1 cellular context compared by ENCODE assay signal in the genomic region with DNA sequence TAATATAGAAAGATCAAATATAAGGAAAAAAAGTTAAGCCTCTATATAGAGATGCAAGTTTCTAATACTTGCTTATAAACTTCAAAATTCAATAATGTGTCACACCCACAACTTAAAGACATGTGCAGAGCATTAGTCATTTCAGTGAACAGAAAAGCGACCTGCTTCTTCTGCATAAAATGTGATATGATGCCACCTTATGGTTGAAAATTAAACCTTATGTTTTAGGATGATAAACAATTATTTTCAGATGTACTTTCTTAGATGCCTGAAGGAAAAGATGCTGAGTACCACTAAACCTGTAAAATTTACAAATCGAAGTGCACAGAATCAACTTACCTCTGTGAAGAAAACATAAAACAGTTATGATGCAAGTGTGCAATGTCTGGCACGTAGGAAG.
TF ChIP-seq lines count a peak whose summit lies in the region.

No MANE protein-coding gene starts in this region.

TF ChIP-seq in GM12878, 131 proteins besides CTCF, POLR2A, EP300 and RAD21 (continued from another document):
- no peak for TF ChIP-seq CUX1 (IDR thresholded peaks at IDR 0.05; ENCODE audit: insufficient replicate concordance, low read depth, low read length)
- TF ChIP-seq ETV6 (conservative IDR thresholded peaks at IDR 0.05 in 1 of 2, IDR thresholded peaks at IDR 0.05 in 1 of 2; ENCODE audit: borderline replicate concordance in 1 of 2, low read depth in 1 of 2) = no peak
